Comparison of ENCODE assay signal across 25 cellular contexts in genomic region chr7:28312973-28313372, GRCh38.
"Had no signal": no experiment of that assay in that cellular context is flagged by ENCODE, and none has a peak within 500 bp of the region (broad histone marks: within the 10 kb centered on the region; RNA-seq: fewer than 3 reads in every experiment).

No MANE protein-coding gene starts in this region.

- ATAC-seq: effector memory CD8-positive, alpha-beta T cell; esophagus mucosa; gastrocnemius medialis; heart right ventricle; left cardiac atrium; left lung; left ventricle myocardium superior; lower lobe of right lung; mucosa of descending colon had no signal

- H3K36me3 ChIP-seq: colonic mucosa, esophagus squamous epithelium, gastrocnemius medialis, heart right ventricle, left lung, lower lobe of right lung had no signal

- H3K4me1 ChIP-seq: colonic mucosa, left lung, lower lobe of right lung had no signal

- H3K27ac Mint-ChIP-seq: dendritic cell treated with granulocyte-macrophage colony-stimulating factor and Interleukin-4, amounts not matched to agents 40 ng/mL and 50 ng/mL, for 4 days; effector memory CD8-positive, alpha-beta T cell; endodermal cell; mesothelial cell of epicardium; naive B cell had no signal

- H3K27me3 ChIP-seq: colonic mucosa had no signal

- H3K4me1 Mint-ChIP-seq: naive B cell had no signal

- H3K9me3 ChIP-seq: colonic mucosa, esophagus squamous epithelium, gastrocnemius medialis, heart right ventricle, left lung, lower lobe of right lung, mucosa of descending colon had no signal

- H3K4me3 Mint-ChIP-seq: dendritic cell treated with granulocyte-macrophage colony-stimulating factor and Interleukin-4, amounts not matched to agents 40 ng/mL and 50 ng/mL, for 4 days; effector memory CD8-positive, alpha-beta T cell; endodermal cell; mesothelial cell of epicardium; naive B cell had no signal

- H3K36me3 Mint-ChIP-seq: mesothelial cell of epicardium had no signal

- H3K27ac ChIP-seq: colonic mucosa, epithelial cell of prostate, esophagus squamous epithelium, gastrocnemius medialis, heart right ventricle, left lung, lower lobe of right lung had no signal

- H3K4me3 ChIP-seq: colonic mucosa, esophagus squamous epithelium, gastrocnemius medialis, heart right ventricle, left lung, lower lobe of right lung, mucosa of descending colon had no signal

- DNase-seq: colonic mucosa; cortex of kidney; effector CD8-positive, alpha-beta T cell; effector memory CD8-positive, alpha-beta T cell; endodermal cell; erythroblast; esophagus squamous epithelium; foreskin fibroblast; foreskin melanocyte; gastrocnemius medialis; glutamatergic neuron; head of caudate nucleus; heart right ventricle; hippocampal formation; left cardiac atrium; left lung; left ventricle myocardium superior; lower lobe of right lung; mesenchymal stem cell; mucosa of descending colon; naive B cell had no signal

- H3K9me3 Mint-ChIP-seq: dendritic cell treated with granulocyte-macrophage colony-stimulating factor and Interleukin-4, amounts not matched to agents 40 ng/mL and 50 ng/mL, for 4 days; effector memory CD8-positive, alpha-beta T cell; endodermal cell; mesothelial cell of epicardium; naive B cell had no signal
